ENCODE assay signal across 16 cellular contexts in the genomic region with DNA sequence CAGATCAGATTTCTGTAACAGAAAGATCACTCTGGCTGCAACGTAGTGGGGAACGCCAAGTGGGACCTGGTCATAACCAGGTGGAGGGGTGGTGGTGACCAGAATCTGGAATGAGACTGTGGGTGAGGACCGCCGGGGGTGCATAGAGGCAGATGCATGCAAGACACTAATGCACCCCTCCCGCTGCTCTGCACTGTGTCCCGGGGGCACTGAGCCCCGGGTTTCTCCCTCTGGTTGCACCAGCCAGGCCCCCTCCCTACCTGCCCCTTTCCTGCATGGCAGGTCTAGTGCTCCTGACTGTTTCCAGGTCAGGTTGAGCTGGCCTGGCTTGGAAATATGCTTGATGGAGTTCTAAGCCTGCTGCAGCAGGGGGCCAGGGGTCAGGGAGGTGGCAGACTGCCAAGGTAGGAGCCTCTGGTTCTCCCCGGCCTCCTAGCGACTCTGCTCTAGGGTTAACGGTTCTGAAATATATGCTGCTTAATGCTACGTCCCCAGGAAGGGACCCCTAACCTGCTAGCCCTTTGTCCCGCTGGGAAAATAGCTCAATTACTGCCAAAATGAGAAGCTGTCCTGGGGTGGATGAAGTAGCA.
DNase-seq lines count a peak whose midpoint lies in the region; ATAC-seq and TF ChIP-seq lines count a peak whose summit lies in the region.
"Had no signal": no experiment of that assay in that cellular context is flagged by ENCODE, and none has a peak within 500 bp of the region (broad histone marks: within the 10 kb centered on the region; RNA-seq: fewer than 3 reads in every experiment).

No MANE protein-coding gene starts in this region.

- no peaks in the 10 kb centered on the region for H3K9me3 ChIP-seq in BE2C
- H3K9me3 ChIP-seq: BLaER1 treated with 17β-estradiol and CSF1 and Interleukin-3, amounts not matched to agents 10 nM and 100 nM had no signal

- peak; percentile 24 for DNase-seq in NCI-H146 (lab: John Stamatoyannopoulos, UW)
- no peak for DNase-seq in NCI-H146 treated with DMSO at 0.1 percent for 48 hours (lab: John Stamatoyannopoulos, UW; ENCODE audit: unreplicated experiment)
- peak; percentile 65 for DNase-seq in BE2C
- peak; percentile 52 for DNase-seq in NCI-H510A treated with DMSO at 0.1 percent for 48 hours (lab: John Stamatoyannopoulos, UW)
- DNase-seq in nephron progenitor cell, result no peak
- DNase-seq in SW480 (ENCODE audit: low spot score), result no peak
- DNase-seq: CD8-positive, alpha-beta memory T cell; GDM1; NCI-H187; NCI-H2171 treated with DMSO at 0.1 percent for 48 hours; NCI-H524; RPMI8226; T-helper 1 cell had no signal

- no peaks in the 10 kb centered on the region; the same call in 1 of the 2 replicates for H3K4me1 ChIP-seq in BE2C

- H3K36me3 Mint-ChIP-seq in nephron progenitor cell (ENCODE audit: low read depth), result no peaks in the 10 kb centered on the region
- H3K36me3 Mint-ChIP-seq: CD8-positive, alpha-beta memory T cell had no signal

- TF ChIP-seq CTCF in BE2C (IDR thresholded peaks at IDR 0.05; ENCODE audit: low read depth, low read length), result no peak
- TF ChIP-seq CTCF in nephron progenitor cell (IDR thresholded peaks at IDR 0.05), result no peak

- no peak overlapping the region for H3K4me3 ChIP-seq in BE2C (ENCODE audit: low read depth, low read length)
- H3K4me3 ChIP-seq: BLaER1 treated with 17β-estradiol and CSF1 and Interleukin-3, amounts not matched to agents 10 nM and 100 nM; GM12878 had no signal

- H3K27me3 ChIP-seq in BE2C, result no peaks in the 10 kb centered on the region
- H3K27me3 ChIP-seq: BLaER1 treated with 17β-estradiol and CSF1 and Interleukin-3, amounts not matched to agents 10 nM and 100 nM had no signal

- ATAC-seq in HG02610 (IDR thresholded peaks at IDR 0.05; ENCODE audit: unreplicated experiment), result no peak
- ATAC-seq: GM12878 had no signal

- no peaks in the 10 kb centered on the region for H3K9me3 Mint-ChIP-seq in nephron progenitor cell
- H3K9me3 Mint-ChIP-seq: CD8-positive, alpha-beta memory T cell had no signal

- peak overlapping the region; percentile 28 for H3K27ac Mint-ChIP-seq in nephron progenitor cell

- peak overlapping the region; percentile 15 for H3K4me3 Mint-ChIP-seq in nephron progenitor cell
- H3K4me3 Mint-ChIP-seq: CD8-positive, alpha-beta memory T cell had no signal

- peaks cover 80% of the 10 kb centered on the region for H3K4me1 Mint-ChIP-seq in nephron progenitor cell

- H3K27me3 Mint-ChIP-seq in nephron progenitor cell (ENCODE audit: low read depth, poor library complexity), result peaks cover 9% of the 10 kb centered on the region

- no peaks in the 10 kb centered on the region for H3K36me3 ChIP-seq in BE2C
- H3K36me3 ChIP-seq: BLaER1 treated with 17β-estradiol and CSF1 and Interleukin-3, amounts not matched to agents 10 nM and 100 nM had no signal

Comparison
In these comparisons a context has a peak if more than half of its experiments do, and no peak if none do; other contexts are left out.
1. DNase-seq: peak in NCI-H146 (single experiment), BE2C (single experiment) and NCI-H510A treated with DMSO at 0.1 percent for 48 hours (single experiment); none in NCI-H146 treated with DMSO at 0.1 percent for 48 hours (single experiment), nephron progenitor cell (single experiment) and SW480 (single experiment).